9 cellular contexts compared by ENCODE assay signal in genomic region chr19:18428173-18428836, GRCh38. TPM values are rescaled to one million over a fixed set of nuclear protein-coding genes. Genes with fewer than 3 reads are reported as not detected.
DNase-seq lines count a peak whose midpoint lies in the region; ATAC-seq, FAIRE-seq and TF ChIP-seq lines count a peak whose summit lies in the region.
"Had no signal": no experiment of that assay in that cellular context is flagged by ENCODE, and none has a peak within 500 bp of the region (broad histone marks: within the 10 kb centered on the region; RNA-seq: fewer than 3 reads in every experiment).

No MANE protein-coding gene starts in this region.

- H3K27me3 ChIP-seq in HUES48 (ENCODE audit: control insufficient read depth, insufficient read depth, low read length) (no peaks in the 10 kb centered on the region), neural cell (ENCODE audit: insufficient read depth, low read depth, low read length) (no peaks in the 10 kb centered on the region)

- H3K27me3 Mint-ChIP-seq in central memory CD8-positive, alpha-beta T cell = no peaks in the 10 kb centered on the region

- peaks cover 7% of the 10 kb centered on the region for H3K79me2 ChIP-seq in neural cell (replicated peaks; ENCODE audit: insufficient read depth, low read length)

- ATAC-seq in central memory CD8-positive, alpha-beta T cell (replicated peaks; ENCODE audit: extremely low read depth, poor library complexity, severe bottlenecking) = peak; percentile 44

- H3K9me3 ChIP-seq in HUES48 (ENCODE audit: control insufficient read depth, insufficient read depth, low read length) (no peaks in the 10 kb centered on the region), neural cell (ENCODE audit: low read length) (no peaks in the 10 kb centered on the region)
- H3K9me3 ChIP-seq: neutrophil had no signal

- H3K9ac ChIP-seq in HUES48 (ENCODE audit: low read depth, low read length) = no peak overlapping the region
- H3K9ac ChIP-seq in neural cell (ENCODE audit: low read length) = peak overlapping the region; percentile 75

- no peak for FAIRE-seq in RCC 7860 (lab: Jason Lieb, UNC)

- TF ChIP-seq EP300 in neural cell (conservative IDR thresholded peaks at IDR 0.05; ENCODE audit: poor library complexity, severe bottlenecking) = no peak

- H3K36me3 Mint-ChIP-seq in central memory CD8-positive, alpha-beta T cell (ENCODE audit: insufficient read depth) = peaks cover 25% of the 10 kb centered on the region

- peak overlapping the region; percentile 44 for H3K4me2 ChIP-seq in neural cell (ENCODE audit: low read length)

- H3K4me3 ChIP-seq in HUES48 (ENCODE audit: low read depth, low read length) (no peak overlapping the region; the same call in 1 of the 2 replicates), neural cell (ENCODE audit: low read length) (peak overlapping the region; percentile 70)

- H2AFZ ChIP-seq in neural cell (ENCODE audit: low read depth, low read length) = peak overlapping the region; percentile 19

- H3K4me3 Mint-ChIP-seq in central memory CD8-positive, alpha-beta T cell = peak overlapping the region; percentile 59

- H3K27ac Mint-ChIP-seq in central memory CD8-positive, alpha-beta T cell (ENCODE audit: low read depth) = peak overlapping the region; percentile 85

- peaks cover 27% of the 10 kb centered on the region for H3K4me1 Mint-ChIP-seq in central memory CD8-positive, alpha-beta T cell

- TF ChIP-seq CTCF in neural cell (IDR thresholded peaks at IDR 0.05; ENCODE audit: poor library complexity, severe bottlenecking) = no peak

- no peak for TF ChIP-seq RAD21 in neural cell (conservative IDR thresholded peaks at IDR 0.05)

- H3K9me3 Mint-ChIP-seq in central memory CD8-positive, alpha-beta T cell = no peaks in the 10 kb centered on the region

- H3K4me1 ChIP-seq in HUES48 (ENCODE audit: control insufficient read depth, insufficient read depth, low read length) = peaks cover 20% of the 10 kb centered on the region

- H3K9me2 ChIP-seq in neural cell (ENCODE audit: insufficient read depth, low read length) = no peaks in the 10 kb centered on the region

- H3K36me3 ChIP-seq in HUES48 (ENCODE audit: control insufficient read depth, insufficient read depth, low read length) = no peaks in the 10 kb centered on the region
- no peaks in the 10 kb centered on the region for H3K36me3 ChIP-seq in neural cell (ENCODE audit: insufficient read depth, low read length)
- H3K36me3 ChIP-seq: neutrophil had no signal

- peak; percentile 78 for DNase-seq in D341Med (ENCODE audit: low spot score)
- no peak for DNase-seq in central memory CD8-positive, alpha-beta T cell (ENCODE audit: low spot score in 2 of 2)
- no peak for DNase-seq in RCC 7860 (ENCODE audit: low spot score)
- no peak for DNase-seq in epidermal melanocyte (ENCODE audit: insufficient read length, low spot score)
- DNase-seq in AG08395 (ENCODE audit: low spot score) = no peak
- no peak for DNase-seq in cerebellar nuclear complex (lab: John Stamatoyannopoulos, UW)

- H3F3A ChIP-seq in neural cell (ENCODE audit: insufficient read depth, low read length, poor library complexity, severe bottlenecking) = no peaks in the 10 kb centered on the region

- H4K20me1 ChIP-seq in neural cell (ENCODE audit: insufficient read depth) = no peaks in the 10 kb centered on the region

- H3K27ac ChIP-seq in HUES48 (ENCODE audit: low read depth, low read length) (peak overlapping the region; percentile 78), neural cell (ENCODE audit: low read length) (peak overlapping the region; percentile 92)
- H3K27ac ChIP-seq: neutrophil had no signal

TF ChIP-seq in neural cell, 6 proteins besides CTCF, POLR2A, EP300 and RAD21:
- TF ChIP-seq SMC3 (conservative IDR thresholded peaks at IDR 0.05; ENCODE audit: poor library complexity) (no peak), EZH2 (IDR thresholded peaks at IDR 0.05; ENCODE audit: borderline replicate concordance, insufficient read depth, low read length, poor library complexity, severe bottlenecking) (no peak), REST (IDR thresholded peaks at IDR 0.05; ENCODE audit: borderline replicate concordance) (no peak), POLR2AphosphoS5 (IDR thresholded peaks at IDR 0.05) (no peak), TAF1 (IDR thresholded peaks at IDR 0.05; ENCODE audit: low read depth) (no peak)

RNA-seq across cellular contexts. Expression of gene SSBP4, which starts 9.1 kb away (rescaled TPM):
- 148 and 166 TPM in 2 replicates for polyA plus RNA-seq in neural cell
- 75.0 and 80.3 TPM in 2 replicates for polyA minus RNA-seq in neural cell

RNA-seq across cellular contexts. Expression of gene ISYNA1, which starts 9.6 kb away (rescaled TPM):
- polyA plus RNA-seq in neural cell = 123 and 164 TPM in 2 replicates
- 47.0 and 53.0 TPM in 2 replicates for polyA minus RNA-seq in neural cell

RNA-seq across cellular contexts. Expression of gene LRRC25, which starts 30.9 kb away (rescaled TPM):
- polyA plus RNA-seq in neural cell = not detected in 2 replicates
- not detected in 2 replicates for polyA minus RNA-seq in neural cell

RNA-seq across cellular contexts. Expression of gene GDF15, which starts 42.3 kb away (rescaled TPM):
- 1.6 TPM in 1 of 2 replicates, not detected in the other for polyA plus RNA-seq in neural cell
- polyA minus RNA-seq in neural cell = not detected in 2 replicates
